ENCODE assay signal across 9 cellular contexts in the genomic region with DNA sequence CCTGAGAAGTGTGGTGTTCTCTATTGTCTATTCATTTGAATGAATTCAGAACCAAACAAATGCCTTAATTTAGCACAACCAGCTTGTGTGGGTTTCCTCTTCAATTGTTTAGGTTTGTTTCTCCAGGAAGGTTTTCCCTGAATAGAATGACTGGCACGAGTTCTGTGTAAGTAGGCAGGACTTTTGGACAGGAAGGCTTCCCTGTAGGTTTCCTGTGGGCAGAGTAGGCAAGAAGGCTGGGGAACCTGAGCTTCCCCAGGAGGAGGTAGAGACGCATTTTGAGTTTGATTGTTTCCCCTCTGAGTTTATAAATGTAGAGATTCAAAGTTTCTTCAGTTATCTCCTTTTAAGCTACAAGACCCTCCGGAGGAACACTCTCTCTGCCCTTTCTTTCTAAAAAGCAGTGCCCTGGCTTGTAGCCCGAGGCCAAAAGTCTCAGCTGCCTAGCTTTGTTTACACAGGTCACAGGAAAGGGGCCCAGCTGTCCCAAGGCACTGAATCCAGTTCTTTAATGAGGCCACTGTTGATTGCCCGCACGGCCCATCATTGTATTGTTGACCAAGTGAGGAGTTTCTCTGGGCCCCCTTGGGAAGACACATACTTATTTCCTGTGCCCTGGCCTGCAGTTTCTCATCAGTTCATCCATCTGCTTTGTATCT.
DNase-seq lines count a peak whose midpoint lies in the region; ATAC-seq and TF ChIP-seq lines count a peak whose summit lies in the region.
"Had no signal": no experiment of that assay in that cellular context is flagged by ENCODE, and none has a peak within 500 bp of the region (broad histone marks: within the 10 kb centered on the region; RNA-seq: fewer than 3 reads in every experiment).

No MANE protein-coding gene starts in this region.

- no peaks in the 10 kb centered on the region for H3K36me3 ChIP-seq in Panc1 (ENCODE audit: control insufficient read depth, insufficient read depth, low read length)
- no peaks in the 10 kb centered on the region for H3K36me3 ChIP-seq in left ventricle myocardium inferior
- no peaks in the 10 kb centered on the region for H3K36me3 ChIP-seq in stomach

- intact Hi-C loops in Panc1 (cut with micrococcal nuclease; ENCODE audit: unreplicated experiment) = no loop called here
- intact Hi-C loops in left ventricle myocardium inferior (cut with micrococcal nuclease) = no loop called here
- intact Hi-C loops in stomach (cut with DNase I; ENCODE audit: low total_unique reads) = no loop called here

- H3K27me3 ChIP-seq in Panc1 (ENCODE audit: control insufficient read depth, insufficient read depth, low read length) (no peaks in the 10 kb centered on the region), left ventricle myocardium inferior (ENCODE audit: low read depth) (no peaks in the 10 kb centered on the region), stomach (no peaks in the 10 kb centered on the region)

- POLR2A ChIA-PET in Panc1 (lab: Charles Lee) = interaction anchor here (1.2 kb wide), 1 partner anchor 8 kb away, joined by 4 read pairs; no protein-coding TSS in a partner anchor

- TF ChIP-seq EP300 in stomach (IDR thresholded peaks at IDR 0.05) = no peak

- H3K4me3 ChIP-seq in Panc1 (ENCODE audit: low read depth in 2 of 2, low read length in 2 of 2) (peak overlapping the region in 1 of 2 experiments; percentile 45; a peak in 2 of 4 replicates), left ventricle myocardium inferior (no peak overlapping the region), stomach (no peak overlapping the region)

- DNase-seq in T-helper 1 cell = no peak
- no peak for DNase-seq in Panc1 (ENCODE audit: low read depth, low spot score)
- no peak for DNase-seq in left ventricle myocardium inferior
- DNase-seq in stomach = peak; percentile 39
- no peak for DNase-seq in NK-92 (lab: John Stamatoyannopoulos, UW; ENCODE audit: unreplicated experiment)
- DNase-seq in NCI-H524 (lab: John Stamatoyannopoulos, UW) = no peak

- in situ Hi-C loops in Panc1 (cut with HindIII; ENCODE audit: low pct_unique_long_range_greater_than_20kb, low sequenced_read_pairs) = no loop called here

- H3K4me1 ChIP-seq in Panc1 (ENCODE audit: control insufficient read depth, insufficient read depth, low read length) (peaks cover 21% of the 10 kb centered on the region), left ventricle myocardium inferior (peaks cover 37% of the 10 kb centered on the region), stomach (peaks cover 6 to 26% (median 16%) of the 10 kb centered on the region in 4 donors)

- H3K27ac Mint-ChIP-seq in T-helper 1 cell treated with Interleukin-12 subunit alpha and Interleukin-12 subunit beta and Interleukin-4 antibody, amounts not matched to agents 30 μg/mL and 1 μg/mL, for 36 hours = peak overlapping the region; percentile 21
- H3K27ac Mint-ChIP-seq: B cell had no signal

- no peak for TF ChIP-seq POLR2A in stomach (IDR thresholded peaks at IDR 0.05)

- CTCF ChIA-PET in Panc1 (lab: Charles Lee) = interaction anchor here (0.6 to 1.0 kb wide), 3 partner anchors 34 to 162 kb away, joined by 4 to 6 read pairs (median 4); no protein-coding TSS in a partner anchor

- WGBS in stomach, 5 donors = 15 to 29% (median 20%) methylated on average over 6 of the region's 6 CpGs

- BruUV-seq in Panc1 (replicated peaks; lab: Mats Ljungman, UMichigan) = no TSS peak

- H3K27ac ChIP-seq in Panc1 (ENCODE audit: low read length) (peak overlapping the region; percentile 90), left ventricle myocardium inferior (replicated peaks) (peak overlapping the region; percentile 77), stomach (peak overlapping the region; percentile 37 to 61 (median 54))

- no peaks in the 10 kb centered on the region for H3K27me3 Mint-ChIP-seq in T-helper 1 cell treated with Interleukin-12 subunit alpha and Interleukin-12 subunit beta and Interleukin-4 antibody, amounts not matched to agents 30 μg/mL and 1 μg/mL, for 36 hours (ENCODE audit: low read depth)

- H3K36me3 Mint-ChIP-seq in T-helper 1 cell treated with Interleukin-12 subunit alpha and Interleukin-12 subunit beta and Interleukin-4 antibody, amounts not matched to agents 30 μg/mL and 1 μg/mL, for 36 hours (ENCODE audit: low read depth) = no peaks in the 10 kb centered on the region

- H3K9me3 ChIP-seq in Panc1 (ENCODE audit: control insufficient read depth, insufficient read depth, low read depth, low read length) (no peaks in the 10 kb centered on the region), left ventricle myocardium inferior (replicated peaks) (no peaks in the 10 kb centered on the region), stomach (no peaks in the 10 kb centered on the region)

- TF ChIP-seq CTCF in Panc1 (IDR thresholded peaks at IDR 0.05) (no peak), left ventricle myocardium inferior (IDR thresholded peaks at IDR 0.05; ENCODE audit: borderline replicate concordance) (no peak), stomach (IDR thresholded peaks at IDR 0.05) (no peak)

- H3K4me1 Mint-ChIP-seq in T-helper 1 cell treated with Interleukin-12 subunit alpha and Interleukin-12 subunit beta and Interleukin-4 antibody, amounts not matched to agents 30 μg/mL and 1 μg/mL, for 36 hours (ENCODE audit: low read depth) = peaks cover 19% of the 10 kb centered on the region
- H3K4me1 Mint-ChIP-seq: B cell had no signal

- no peaks in the 10 kb centered on the region for H3K9me3 Mint-ChIP-seq in T-helper 1 cell treated with Interleukin-12 subunit alpha and Interleukin-12 subunit beta and Interleukin-4 antibody, amounts not matched to agents 30 μg/mL and 1 μg/mL, for 36 hours

- no peak overlapping the region for H3K4me3 Mint-ChIP-seq in T-helper 1 cell treated with Interleukin-12 subunit alpha and Interleukin-12 subunit beta and Interleukin-4 antibody, amounts not matched to agents 30 μg/mL and 1 μg/mL, for 36 hours
- H3K4me3 Mint-ChIP-seq: B cell had no signal

- peak; percentile 95 for ATAC-seq in Panc1
- ATAC-seq in HG02642 (IDR thresholded peaks at IDR 0.05; ENCODE audit: poor library complexity, unreplicated experiment) = no peak
